ENCODE assay signal across 8 cellular contexts in genomic region chr12:49580572-49581535, GRCh38. TPM values are rescaled to one million over a fixed set of nuclear protein-coding genes. Genes with fewer than 3 reads are reported as not detected.
DNase-seq lines count a peak whose midpoint lies in the region; ATAC-seq and TF ChIP-seq lines count a peak whose summit lies in the region.

No MANE protein-coding gene starts in this region.

- H3K27me3 Mint-ChIP-seq in HFFc6 (ENCODE audit: insufficient read depth): no peaks in the 10 kb centered on the region

- TF ChIP-seq CTCF in HFFc6 (IDR thresholded peaks at IDR 0.05): peak; percentile 85

- H3K27ac Mint-ChIP-seq in HFFc6: no peak overlapping the region

- H3K9me3 Mint-ChIP-seq in HFFc6: no peaks in the 10 kb centered on the region

- H3K4me1 Mint-ChIP-seq in HFFc6 (ENCODE audit: low read depth): peaks cover 14% of the 10 kb centered on the region

- H3K4me3 Mint-ChIP-seq in HFFc6: no peak overlapping the region

- H3K36me3 Mint-ChIP-seq in HFFc6 (ENCODE audit: low read depth): no peaks in the 10 kb centered on the region

- DNase-seq in COLO668 (lab: John Stamatoyannopoulos, UW; ENCODE audit: unreplicated experiment) (peak; percentile 65), HFFc6 (peak; percentile 80), NCI-H510A treated with DMSO at 0.1 percent for 48 hours (lab: John Stamatoyannopoulos, UW) (peak; percentile 82), lung microvascular endothelial cell (ENCODE audit: low read depth in 2 of 2) (peak; percentile 77 to 82)
- DNase-seq in activated CD4-positive, alpha-beta T cell treated with anti-CD3 and anti-CD28 coated beads, Interleukin-2, amount 50 U/mL, for 48 hours: peak; percentile 58 to 62
- peak; percentile 33 for DNase-seq in effector CD8-positive, alpha-beta T cell (lab: John Stamatoyannopoulos, UW)
- peak; percentile 39 for DNase-seq in stimulated activated CD8-positive, alpha-beta memory T cell treated with anti-CD3 and anti-CD28 coated beads, Interleukin-15, amount 100 ng/mL, for 1 hour (ENCODE audit: low read depth)

- ATAC-seq in HG03432 (IDR thresholded peaks at IDR 0.05; ENCODE audit: unreplicated experiment): no peak

RNA-seq across cellular contexts. Expression of gene MCRS1, which starts 12.9 kb away (rescaled TPM):
- 10 to 100 TPM; 46.2 to 59.8 (median 55.4) TPM for total RNA-seq in HFFc6 (2021; fragmentation: NEBNext Ultra II Directional; extraction: Animal tissue kit (Norgen Biotek cat#: 25700))
- total RNA-seq in lung microvascular endothelial cell: 42.9 and 44.2 TPM in 2 replicates

RNA-seq across cellular contexts. Expression of gene FAM186B, which starts 24.6 kb away (rescaled TPM):
- total RNA-seq in HFFc6 (2021; fragmentation: NEBNext Ultra II Directional; extraction: Animal tissue kit (Norgen Biotek cat#: 25700)): under 1 TPM; 0.21 to 0.46 (median 0.31) TPM
- under 0.01 and 0.22 TPM in 2 replicates for total RNA-seq in lung microvascular endothelial cell

RNA-seq across cellular contexts. Expression of gene KCNH3, which starts 42.0 kb away (rescaled TPM):
- under 1 TPM in 2 of 6 experiments, not detected in 4; 0.05 to 0.10 TPM for total RNA-seq in HFFc6 (2021; fragmentation: NEBNext Ultra II Directional; extraction: Animal tissue kit (Norgen Biotek cat#: 25700))
- total RNA-seq in lung microvascular endothelial cell: under 0.01 TPM in 1 of 2 replicates, not detected in the other

RNA-seq across cellular contexts. Expression of gene PRPF40B, which starts 42.5 kb away (rescaled TPM):
- total RNA-seq in HFFc6 (2021; fragmentation: NEBNext Ultra II Directional; extraction: Animal tissue kit (Norgen Biotek cat#: 25700)): 10 to 100 TPM; 10.3 to 11.9 (median 11.2) TPM
- 1.5 and 2.2 TPM in 2 replicates for total RNA-seq in lung microvascular endothelial cell
